19 cellular contexts compared by ENCODE assay signal in genomic region chr10:63644398-63645142, GRCh38.
DNase-seq lines count a peak whose midpoint lies in the region; ATAC-seq lines count a peak whose summit lies in the region.
"Had no signal": no experiment of that assay in that cellular context is flagged by ENCODE, and none has a peak within 500 bp of the region (broad histone marks: within the 10 kb centered on the region; RNA-seq: fewer than 3 reads in every experiment).

No MANE protein-coding gene starts in this region.

- peaks cover 0 to 2% of the 10 kb centered on the region in 2 donors for H3K9me3 Mint-ChIP-seq in activated T-cell treated with anti-CD3 and anti-CD28 coated beads, Interleukin-2, amount 50 U/mL, for 72 hours
- H3K9me3 Mint-ChIP-seq: nephron; stimulated activated naive CD8-positive, alpha-beta T cell treated with anti-CD3 and anti-CD28 coated beads, Interleukin-15, amount 100 ng/mL, for 72 hours; T-cell had no signal

- H3K27ac ChIP-seq in layer of hippocampus (ENCODE audit: low read depth, low read length) (peak overlapping the region; percentile 58), substantia nigra (ENCODE audit: low read depth, low read length, poor library complexity, severe bottlenecking) (peak overlapping the region; percentile 49)
- H3K27ac ChIP-seq: A549 had no signal

- H3K27ac Mint-ChIP-seq in activated T-cell treated with anti-CD3 and anti-CD28 coated beads, Interleukin-2, amount 50 U/mL, for 72 hours = no peak overlapping the region
- H3K27ac Mint-ChIP-seq: T-cell had no signal

- no peak overlapping the region for H3K4me3 Mint-ChIP-seq in activated T-cell treated with anti-CD3 and anti-CD28 coated beads, Interleukin-2, amount 50 U/mL, for 72 hours
- H3K4me3 Mint-ChIP-seq: nephron; stimulated activated naive CD8-positive, alpha-beta T cell treated with anti-CD3 and anti-CD28 coated beads, Interleukin-15, amount 100 ng/mL, for 72 hours; T-cell had no signal

- peaks cover 13% of the 10 kb centered on the region for H3K4me1 Mint-ChIP-seq in activated T-cell treated with anti-CD3 and anti-CD28 coated beads, Interleukin-2, amount 50 U/mL, for 72 hours (ENCODE audit: low read depth)
- H3K4me1 Mint-ChIP-seq: nephron had no signal

- no peaks in the 10 kb centered on the region for H3K27me3 Mint-ChIP-seq in activated T-cell treated with anti-CD3 and anti-CD28 coated beads, Interleukin-2, amount 50 U/mL, for 72 hours (ENCODE audit: low read depth)
- H3K27me3 Mint-ChIP-seq: T-cell had no signal

- no peaks in the 10 kb centered on the region for H3K27me3 ChIP-seq in layer of hippocampus (ENCODE audit: control insufficient read depth, insufficient read depth, low read length)
- H3K27me3 ChIP-seq: ascending aorta, Peyer's patch had no signal

- no peak for DNase-seq in activated T-cell treated with anti-CD3 and anti-CD28 coated beads, Interleukin-2, amount 50 U/mL, for 72 hours
- no peak for DNase-seq in activated T-cell treated with anti-CD3 and anti-CD28 coated beads, Interleukin-2, amount 50 U/mL, for 48 hours
- DNase-seq in dermis microvascular lymphatic vessel endothelial cell (ENCODE audit: low read depth in 2 of 2) = peak; percentile 86 to 95
- no peak for DNase-seq in substantia nigra (lab: John Stamatoyannopoulos, UW)
- no peak for DNase-seq in NCI-H187 treated with DMSO at 0.1 percent for 48 hours (lab: John Stamatoyannopoulos, UW)
- no peak for DNase-seq in activated CD8-positive, alpha-beta memory T cell treated with anti-CD3 and anti-CD28 coated beads for 24 hours
- DNase-seq in sciatic nerve (ENCODE audit: low spot score) = no peak
- DNase-seq: activated CD4-positive, CD25-positive, alpha-beta regulatory T cell treated with anti-CD3 and anti-CD28 coated beads, Interleukin-2, amount 50 U/mL, for 72 hours; Calu3; effector CD8-positive, alpha-beta T cell; left cardiac atrium; NCI-H748 treated with DMSO at 0.1 percent for 48 hours; Peyer's patch; stimulated activated naive CD8-positive, alpha-beta T cell treated with anti-CD3 and anti-CD28 coated beads, Interleukin-15, amount 100 ng/mL, for 72 hours; T-cell had no signal

- intact Hi-C loops in sciatic nerve (cut with DNase I) = no loop called here

- ATAC-seq in activated T-cell treated with anti-CD3 and anti-CD28 coated beads, Interleukin-2, amount 50 U/mL, for 72 hours (replicated peaks in 1 of 2) = peak; percentile 29 to 41
- no peak for ATAC-seq in sciatic nerve
- ATAC-seq: A549; stimulated activated naive CD8-positive, alpha-beta T cell treated with anti-CD3 and anti-CD28 coated beads, Interleukin-15, amount 100 ng/mL, for 72 hours; T-cell had no signal

- H3K36me3 Mint-ChIP-seq in activated T-cell treated with anti-CD3 and anti-CD28 coated beads, Interleukin-2, amount 50 U/mL, for 72 hours (ENCODE audit: insufficient read depth in 2 of 2) = no peaks in the 10 kb centered on the region
- H3K36me3 Mint-ChIP-seq: T-cell had no signal

Comparison
In these comparisons a context has a peak if more than half of its experiments do, and no peak if none do; other contexts are left out.
1. DNase-seq: peak in dermis microvascular lymphatic vessel endothelial cell (2 of 2); none in activated T-cell treated with anti-CD3 and anti-CD28 coated beads, Interleukin-2, amount 50 U/mL, for 72 hours (0 of 2), activated T-cell treated with anti-CD3 and anti-CD28 coated beads, Interleukin-2, amount 50 U/mL, for 48 hours (0 of 2), substantia nigra (0 of 49), NCI-H187 treated with DMSO at 0.1 percent for 48 hours (single experiment), activated CD8-positive, alpha-beta memory T cell treated with anti-CD3 and anti-CD28 coated beads for 24 hours (single experiment) and sciatic nerve (single experiment).